14 cellular contexts compared by ENCODE assay signal in genomic region chr11:8532475-8532874, GRCh38.
A peak's percentile ranks its signal among the peaks of the same experiment; 100 is the strongest.
DNase-seq lines count a peak whose midpoint lies in the region; ATAC-seq and TF ChIP-seq lines count a peak whose summit lies in the region.
"Had no signal": no experiment of that assay in that cellular context is flagged by ENCODE, and none has a peak within 500 bp of the region (broad histone marks: within the 10 kb centered on the region; RNA-seq: fewer than 3 reads in every experiment).

No MANE protein-coding gene starts in this region.

- peak; percentile 25 for DNase-seq in GM13976 (ENCODE audit: low spot score)
- DNase-seq in C1 segment of cervical spinal cord (lab: John Stamatoyannopoulos, UW) = no peak
- DNase-seq in effector memory CD8-positive, alpha-beta T cell = no peak
- DNase-seq in COLO829 (ENCODE audit: low spot score) = no peak
- DNase-seq: activated CD4-positive, alpha-beta T cell treated with anti-CD3 and anti-CD28 coated beads for 1 hour; DND-41; NCI-H1048; stimulated activated CD4-positive, alpha-beta T cell treated with anti-CD3 and anti-CD28 coated beads, Interleukin-12 subunit alpha, Interleukin-12 subunit beta, amount 100 ng/mL, for 4 hours; uterus had no signal

- in situ Hi-C loops in GM13976 (cut with MboI; ENCODE audit: low sequenced_read_pairs, unreplicated experiment) = no loop called here

- no peak overlapping the region for H3K27ac Mint-ChIP-seq in effector memory CD8-positive, alpha-beta T cell

- H3K4me3 Mint-ChIP-seq in effector memory CD8-positive, alpha-beta T cell = no peak overlapping the region

- ATAC-seq in GM19438 (IDR thresholded peaks at IDR 0.05; ENCODE audit: low read depth, unreplicated experiment) (peak; percentile 66), HG02840 (IDR thresholded peaks at IDR 0.05; ENCODE audit: low FRiP score, unreplicated experiment) (peak; percentile 52), HG03520 (IDR thresholded peaks at IDR 0.05; ENCODE audit: unreplicated experiment) (peak; percentile 64), GM18873 (IDR thresholded peaks at IDR 0.05; ENCODE audit: low FRiP score, unreplicated experiment) (no peak)
- no peak for ATAC-seq in effector memory CD8-positive, alpha-beta T cell (replicated peaks)
- ATAC-seq: SK-N-SH treated with all-trans-retinoic acid at 6 μM for 48 hours had no signal

- peaks cover 8 to 13% of the 10 kb centered on the region in 2 donors for H3K27me3 Mint-ChIP-seq in effector memory CD8-positive, alpha-beta T cell

- H3K36me3 Mint-ChIP-seq in effector memory CD8-positive, alpha-beta T cell (ENCODE audit: insufficient read depth) = no peaks in the 10 kb centered on the region

- no peak for TF ChIP-seq CTCF in GM13976 (IDR thresholded peaks at IDR 0.05; ENCODE audit: borderline replicate concordance, control extremely low read depth, extremely low read depth, insufficient read depth, missing control alignments)

- no peaks in the 10 kb centered on the region for H3K4me1 Mint-ChIP-seq in effector memory CD8-positive, alpha-beta T cell (ENCODE audit: low read depth in 2 of 2)

- no peaks in the 10 kb centered on the region for H3K9me3 Mint-ChIP-seq in effector memory CD8-positive, alpha-beta T cell

Comparison
In these comparisons a context has a peak if more than half of its experiments do, and no peak if none do; other contexts are left out.
1. ATAC-seq: peak in GM19438 (single experiment), HG02840 (single experiment) and HG03520 (single experiment); none in effector memory CD8-positive, alpha-beta T cell (single experiment) and GM18873 (single experiment).